ENCODE assay signal across 8 cellular contexts in genomic region chr5:163916376-163916775, GRCh38.
DNase-seq lines count a peak whose midpoint lies in the region; ATAC-seq, FAIRE-seq and TF ChIP-seq lines count a peak whose summit lies in the region.

No MANE protein-coding gene starts in this region.

- FAIRE-seq in GM12878 (lab: Jason Lieb, UNC) (peak; percentile 7), RCC 7860 (lab: Jason Lieb, UNC) (no peak)

- in situ Hi-C loops in GM12878 (cut with MboI), result no loop called here
- in situ Hi-C loops in GM23248 (cut with MboI), result no loop called here

- H3K4me3 Mint-ChIP-seq in CD4-positive, CD25-positive, alpha-beta regulatory T cell, result no peak overlapping the region

- no peak; the same call in 1 of the 2 replicates for TF ChIP-seq POLR2A in GM12878 (IDR thresholded peaks at IDR 0.05; ENCODE audit: low read depth, low read length)

- CTCF ChIA-PET in GM12878 (lab: Yijun Ruan, JAX), result interaction anchor here (0.7 kb wide), 1 partner anchor 29 kb away, joined by 3 read pairs; no protein-coding TSS in a partner anchor

- RAD21 ChIA-PET in GM12878 (lab: Charles Lee; ENCODE audit: unreplicated experiment), result no interaction called here

- no peaks in the 10 kb centered on the region for H3F3A ChIP-seq in GM23248 (ENCODE audit: insufficient read depth)

- no peaks in the 10 kb centered on the region for H3K4me1 ChIP-seq in CD4-positive, CD25-positive, alpha-beta regulatory T cell (ENCODE audit: control insufficient read depth, insufficient read depth, low read length, poor library complexity, severe bottlenecking)
- peaks cover 20% of the 10 kb centered on the region for H3K4me1 ChIP-seq in GM12878 (ENCODE audit: control insufficient read depth, insufficient read depth, low read length)
- no peaks in the 10 kb centered on the region for H3K4me1 ChIP-seq in GM23248 (ENCODE audit: insufficient read depth)

- no peak for TF ChIP-seq EP300 in GM12878 (IDR thresholded peaks at IDR 0.05; ENCODE audit: borderline replicate concordance in 1 of 2, control insufficient read depth in 1 of 2, low read depth in 2 of 2, low read length in 2 of 2)

- no peaks in the 10 kb centered on the region for H3K27me3 Mint-ChIP-seq in CD4-positive, CD25-positive, alpha-beta regulatory T cell

- H3K27me3 ChIP-seq in CD4-positive, CD25-positive, alpha-beta regulatory T cell (ENCODE audit: control insufficient read depth, insufficient read depth, low read length), result no peaks in the 10 kb centered on the region
- H3K27me3 ChIP-seq in GM12878 (replicated peaks in 1 of 2; ENCODE audit: control insufficient read depth in 2 of 2, insufficient read depth in 2 of 2, low read length in 1 of 2), result no peaks in the 10 kb centered on the region
- H3K27me3 ChIP-seq in GM23248 (replicated peaks; ENCODE audit: insufficient read depth), result no peaks in the 10 kb centered on the region

- no peaks in the 10 kb centered on the region for H4K20me1 ChIP-seq in GM12878 (ENCODE audit: control insufficient read depth, insufficient read depth)
- H4K20me1 ChIP-seq in GM23248 (ENCODE audit: insufficient read depth), result no peaks in the 10 kb centered on the region

- POLR2A ChIA-PET in GM12878 (lab: Charles Lee), result no interaction called here

- 0% methylated on average over 2 of the region's 2 CpGs for WGBS in GM12878 (ENCODE audit: insufficient coverage, insufficient replicate concordance, low lambda C conversion rate, missing lambda C conversion rate)
- WGBS in GM23248 (ENCODE audit: low coverage in 1 of 2, low lambda C conversion rate in 2 of 2, missing lambda C conversion rate in 2 of 2), 2 experiments, result 76 to 80% methylated on average over 2 of the region's 2 CpGs

- peak overlapping the region; percentile 75 for H2AFZ ChIP-seq in GM12878 (ENCODE audit: control insufficient read depth, low read depth, low read length)
- H2AFZ ChIP-seq in GM23248, result no peak overlapping the region

- H3K27ac ChIP-seq in CD4-positive, CD25-positive, alpha-beta regulatory T cell (ENCODE audit: insufficient read depth, low read length, poor library complexity, severe bottlenecking), result no peak overlapping the region
- peak overlapping the region; percentile 61 for H3K27ac ChIP-seq in GM12878 (ENCODE audit: control insufficient read depth, insufficient read depth)
- no peak overlapping the region for H3K27ac ChIP-seq in GM23248

- no peaks in the 10 kb centered on the region for H3K36me3 Mint-ChIP-seq in CD4-positive, CD25-positive, alpha-beta regulatory T cell

- H3K79me2 ChIP-seq in GM12878 (ENCODE audit: control insufficient read depth, insufficient read depth, low read length) (no peaks in the 10 kb centered on the region), GM23248 (ENCODE audit: insufficient read depth) (no peaks in the 10 kb centered on the region)

- peaks cover 5 to 25% (median 10%) of the 10 kb centered on the region in 7 donors for H3K9me3 Mint-ChIP-seq in CD4-positive, CD25-positive, alpha-beta regulatory T cell

- H3K4me1 Mint-ChIP-seq in CD4-positive, CD25-positive, alpha-beta regulatory T cell, result no peaks in the 10 kb centered on the region

- H3K27ac Mint-ChIP-seq in CD4-positive, CD25-positive, alpha-beta regulatory T cell, result no peak overlapping the region

- ATAC-seq in CD4-positive, CD25-positive, alpha-beta regulatory T cell (ENCODE audit: low read depth in 2 of 2), result peak; percentile 28 to 43
- ATAC-seq in GM19438 (IDR thresholded peaks at IDR 0.05; ENCODE audit: low read depth, unreplicated experiment) (peak; percentile 89), HG03354 (IDR thresholded peaks at IDR 0.05; ENCODE audit: poor library complexity, severe bottlenecking, unreplicated experiment) (peak; percentile 79), GM12878 (peak; percentile 75)

- H3K4me2 ChIP-seq in GM12878 (ENCODE audit: control insufficient read depth, insufficient read depth) (peak overlapping the region; percentile 68), GM23248 (ENCODE audit: unreplicated experiment) (no peak overlapping the region)

- SMC1A ChIA-PET in GM12878 (lab: Charles Lee; ENCODE audit: uncharacterized antibody, unreplicated experiment), result interaction anchor here (1.2 to 3.4 kb wide), 2 partner anchors 29 to 59 kb away, joined by 5 to 15 read pairs; no protein-coding TSS in a partner anchor

- no peaks in the 10 kb centered on the region for H3K9me3 ChIP-seq in CD4-positive, CD25-positive, alpha-beta regulatory T cell (ENCODE audit: control insufficient read depth in 2 of 2, low read length in 2 of 2)
- H3K9me3 ChIP-seq in GM12878 (replicated peaks; ENCODE audit: control insufficient read depth, insufficient read depth, low read length) (peaks cover 4% of the 10 kb centered on the region; the same call in 1 of the 3 replicates), GM23248 (ENCODE audit: low read depth) (no peaks in the 10 kb centered on the region)

- H3K9me2 ChIP-seq in GM23248 (ENCODE audit: insufficient read depth), result no peaks in the 10 kb centered on the region

- H3K9ac ChIP-seq in GM12878 (ENCODE audit: control insufficient read depth, insufficient read depth, low read length) (no peak overlapping the region), GM23248 (no peak overlapping the region)

- no peak for DNase-seq in CD4-positive, CD25-positive, alpha-beta regulatory T cell
- DNase-seq in GM12878 (ENCODE audit: low read depth, low spot score) (peak; percentile 73), skeletal muscle cell (ENCODE audit: low read depth) (peak; percentile 24), RCC 7860 (ENCODE audit: low spot score) (no peak), NCI-H748 treated with DMSO at 0.1 percent for 48 hours (lab: John Stamatoyannopoulos, UW) (no peak), GM23248 (no peak)

- TF ChIP-seq CTCF in GM12878 (IDR thresholded peaks at IDR 0.05 in 2 of 3, conservative IDR thresholded peaks at IDR 0.05 in 1 of 3; ENCODE audit: control insufficient read depth in 2 of 3, extremely low read depth in 1 of 3, insufficient read depth in 1 of 3, low read depth in 3 of 3, low read length in 3 of 3), result no peak

- no peaks in the 10 kb centered on the region for H3K36me3 ChIP-seq in CD4-positive, CD25-positive, alpha-beta regulatory T cell (ENCODE audit: control insufficient read depth, insufficient read depth, low read length)
- H3K36me3 ChIP-seq in GM12878 (ENCODE audit: control insufficient read depth in 2 of 2, insufficient read depth in 2 of 2, low read length in 1 of 2), result no peaks in the 10 kb centered on the region
- H3K36me3 ChIP-seq in GM23248 (ENCODE audit: low read depth), result no peaks in the 10 kb centered on the region

- intact Hi-C loops in GM12878 (cut with micrococcal nuclease; ENCODE audit: unreplicated experiment), result no loop called here

- H3K4me3 ChIP-seq in CD4-positive, CD25-positive, alpha-beta regulatory T cell (ENCODE audit: low read depth, low read length), result no peak overlapping the region
- H3K4me3 ChIP-seq in GM12878, result peak overlapping the region; percentile 35
- no peak overlapping the region for H3K4me3 ChIP-seq in skeletal muscle cell (ENCODE audit: low read depth, low read length)
- no peak overlapping the region for H3K4me3 ChIP-seq in GM23248

- no TSS peak for BruUV-seq in GM12878 (replicated peaks; lab: Mats Ljungman, UMichigan)

- TF ChIP-seq RAD21 in GM12878 (IDR thresholded peaks at IDR 0.05; ENCODE audit: insufficient read depth, low read depth, low read length), result no peak

TF ChIP-seq in GM12878, 131 proteins besides CTCF, POLR2A, EP300 and RAD21 (continues in another document):
- TF ChIP-seq CBX5 (IDR thresholded peaks at IDR 0.05; ENCODE audit: low read depth) (no peak), CREB1 (IDR thresholded peaks at IDR 0.05; ENCODE audit: low read depth) (no peak), YBX1 (IDR thresholded peaks at IDR 0.05) (no peak), PAX5 (IDR thresholded peaks at IDR 0.05; ENCODE audit: borderline replicate concordance, low read depth, low read length) (0 out of 2 replicates have a peak, but pooled peaks have one; percentile 19), ASH2L (IDR thresholded peaks at IDR 0.05; ENCODE audit: borderline replicate concordance, low read depth) (no peak), SMC3 (IDR thresholded peaks at IDR 0.05; ENCODE audit: borderline replicate concordance, low read length) (no peak), MYB (IDR thresholded peaks at IDR 0.05; ENCODE audit: borderline replicate concordance, low read depth, low read length) (no peak), ZNF24 (IDR thresholded peaks at IDR 0.05) (no peak), ESRRA (IDR thresholded peaks at IDR 0.05; ENCODE audit: low read length) (no peak), NR2F1 (conservative IDR thresholded peaks at IDR 0.05) (no peak), RBBP5 (conservative IDR thresholded peaks at IDR 0.05) (no peak)
- TF ChIP-seq, protein P1, sequence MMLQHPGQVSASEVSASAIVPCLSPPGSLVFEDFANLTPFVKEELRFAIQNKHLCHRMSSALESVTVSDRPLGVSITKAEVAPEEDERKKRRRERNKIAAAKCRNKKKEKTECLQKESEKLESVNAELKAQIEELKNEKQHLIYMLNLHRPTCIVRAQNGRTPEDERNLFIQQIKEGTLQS (IDR thresholded peaks at IDR 0.05; ENCODE audit: borderline replicate concordance, extremely low read depth, low read depth, low read length), result no peak
- TF ChIP-seq, protein P2, sequence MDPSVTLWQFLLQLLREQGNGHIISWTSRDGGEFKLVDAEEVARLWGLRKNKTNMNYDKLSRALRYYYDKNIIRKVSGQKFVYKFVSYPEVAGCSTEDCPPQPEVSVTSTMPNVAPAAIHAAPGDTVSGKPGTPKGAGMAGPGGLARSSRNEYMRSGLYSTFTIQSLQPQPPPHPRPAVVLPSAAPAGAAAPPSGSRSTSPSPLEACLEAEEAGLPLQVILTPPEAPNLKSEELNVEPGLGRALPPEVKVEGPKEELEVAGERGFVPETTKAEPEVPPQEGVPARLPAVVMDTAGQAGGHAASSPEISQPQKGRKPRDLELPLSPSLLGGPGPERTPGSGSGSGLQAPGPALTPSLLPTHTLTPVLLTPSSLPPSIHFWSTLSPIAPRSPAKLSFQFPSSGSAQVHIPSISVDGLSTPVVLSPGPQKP (IDR thresholded peaks at IDR 0.05; ENCODE audit: low read depth, low read length), result no peak

Comparison
In these comparisons a context has a peak if more than half of its experiments do, and no peak if none do; other contexts are left out.
1. ATAC-seq: peak in every context shown above with its lines; median percentile 89 in GM19438; 79 in HG03354; 75 in GM12878; 36 in CD4-positive, CD25-positive, alpha-beta regulatory T cell.
2. DNase-seq: peak in GM12878 (single experiment) and skeletal muscle cell (single experiment); none in CD4-positive, CD25-positive, alpha-beta regulatory T cell (0 of 3), RCC 7860 (single experiment), NCI-H748 treated with DMSO at 0.1 percent for 48 hours (single experiment) and GM23248 (single experiment).